Comparison of ENCODE assay signal across 16 cellular contexts in genomic region chr19:1923319-1923718, GRCh38. TPM values are rescaled to one million over a fixed set of nuclear protein-coding genes. Genes with fewer than 3 reads are reported as not detected.
DNase-seq lines count a peak whose midpoint lies in the region; ATAC-seq and TF ChIP-seq lines count a peak whose summit lies in the region.
"Had no signal": no experiment of that assay in that cellular context is flagged by ENCODE, and none has a peak within 500 bp of the region (broad histone marks: within the 10 kb centered on the region; RNA-seq: fewer than 3 reads in every experiment).

No MANE protein-coding gene starts in this region.

- no peak for TF ChIP-seq CTCF in DOHH2 (IDR thresholded peaks at IDR 0.05; ENCODE audit: low read depth, low read length, poor library complexity, severe bottlenecking)
- TF ChIP-seq CTCF in omental fat pad (IDR thresholded peaks at IDR 0.05), result no peak

- DNase-seq in activated CD4-positive, alpha-beta memory T cell treated with anti-CD3 and anti-CD28 coated beads, Interleukin-2, amount 10 ng/mL, durations not matched to agents 7 days and 5 days, result peak; percentile 76
- DNase-seq in memory B cell (ENCODE audit: low spot score in 2 of 2) (peak in 1 of 2 donors; percentile 48), D341Med (ENCODE audit: low spot score) (no peak), NCI-H2029 (lab: John Stamatoyannopoulos, UW) (no peak), omental fat pad (ENCODE audit: low spot score) (no peak)
- DNase-seq: activated CD8-positive, alpha-beta memory T cell treated with anti-CD3 and anti-CD28 coated beads, Interleukin-2, amount 50 U/mL, for 4 hours; HFFc6; kidney glomerular epithelial cell; NCI-H1048; NCI-H748 treated with DMSO at 0.1 percent for 48 hours had no signal

- peak; percentile 98 for ATAC-seq in memory B cell (ENCODE audit: low read depth)
- no peak for ATAC-seq in GM18498 (IDR thresholded peaks at IDR 0.05; ENCODE audit: unreplicated experiment)
- no peak for ATAC-seq in omental fat pad (ENCODE audit: low FRiP score)

- CTCF ChIA-PET in activated CD4-positive, alpha-beta memory T cell treated with anti-CD3 and anti-CD28 coated beads, Interleukin-2, amount 10 ng/mL, durations not matched to agents 7 days and 5 days (lab: Charles Lee), result interaction anchor here (0.5 to 2.0 kb wide), 12 partner anchors 10 to 1413 kb away, joined by 3 to 14 read pairs (median 4); partner anchors contain the start of genes ADAT3 and SCAMP4

- H3K9me2 ChIP-seq in DOHH2 (replicated peaks; ENCODE audit: control insufficient read depth, low read length), result no peaks in the 10 kb centered on the region

- H3K36me3 Mint-ChIP-seq in IgD-negative memory B cell (no peaks in the 10 kb centered on the region), memory B cell (peaks cover 9% of the 10 kb centered on the region)
- peaks cover 25% of the 10 kb centered on the region for H3K36me3 Mint-ChIP-seq in activated CD4-positive, alpha-beta memory T cell treated with anti-CD3 and anti-CD28 coated beads, Interleukin-2, amount 10 ng/mL, durations not matched to agents 7 days and 5 days (ENCODE audit: low read depth)

- H3K27me3 ChIP-seq in DOHH2 (ENCODE audit: control insufficient read depth, low read length), result no peaks in the 10 kb centered on the region
- H3K27me3 ChIP-seq: suprapubic skin had no signal

- H4K20me1 ChIP-seq in DOHH2 (ENCODE audit: control insufficient read depth, insufficient read depth, low read depth, low read length), result no peaks in the 10 kb centered on the region

- peak overlapping the region; percentile 26; the same call in 1 of the 2 replicates for H3K27ac ChIP-seq in DOHH2 (ENCODE audit: low read depth, low read length)
- H3K27ac ChIP-seq: C4-2B, suprapubic skin had no signal

- peaks cover 0 to 16% (median 1%) of the 10 kb centered on the region in 3 donors for H3K4me1 Mint-ChIP-seq in IgD-negative memory B cell
- H3K4me1 Mint-ChIP-seq in activated CD4-positive, alpha-beta memory T cell treated with anti-CD3 and anti-CD28 coated beads, Interleukin-2, amount 10 ng/mL, durations not matched to agents 7 days and 5 days, result peaks cover 54% of the 10 kb centered on the region
- H3K4me1 Mint-ChIP-seq in memory B cell, result peaks cover 5% of the 10 kb centered on the region

- H3K4me2 ChIP-seq in DOHH2 (ENCODE audit: low read length), result peak overlapping the region; percentile 35; the same call in 1 of the 2 replicates

- no peaks in the 10 kb centered on the region for H3K79me2 ChIP-seq in DOHH2 (ENCODE audit: control insufficient read depth, low read length)

- H3K27me3 Mint-ChIP-seq in IgD-negative memory B cell (no peaks in the 10 kb centered on the region), memory B cell (no peaks in the 10 kb centered on the region)
- no peaks in the 10 kb centered on the region for H3K27me3 Mint-ChIP-seq in activated CD4-positive, alpha-beta memory T cell treated with anti-CD3 and anti-CD28 coated beads, Interleukin-2, amount 10 ng/mL, durations not matched to agents 7 days and 5 days

- H3K4me3 Mint-ChIP-seq in IgD-negative memory B cell (peak overlapping the region in 3 of 4 donors; percentile 74 to 88 (median 81)), memory B cell (peak overlapping the region; percentile 21)
- no peak overlapping the region for H3K4me3 Mint-ChIP-seq in activated CD4-positive, alpha-beta memory T cell treated with anti-CD3 and anti-CD28 coated beads, Interleukin-2, amount 10 ng/mL, durations not matched to agents 7 days and 5 days
- H3K4me3 Mint-ChIP-seq: HFFc6, neural crest cell had no signal

- POLR2A ChIA-PET in activated CD4-positive, alpha-beta memory T cell treated with anti-CD3 and anti-CD28 coated beads, Interleukin-2, amount 10 ng/mL, durations not matched to agents 7 days and 5 days (lab: Charles Lee), result interaction anchor here (0.7 to 3.0 kb wide), 9 partner anchors 18 to 160 kb away, joined by 3 to 19 read pairs (median 4); partner anchors contain the start of genes ABHD17A, ADAT3 and SCAMP4

- no peak overlapping the region for H3K4me3 ChIP-seq in DOHH2 (ENCODE audit: low read length)
- H3K4me3 ChIP-seq: suprapubic skin had no signal

- no peaks in the 10 kb centered on the region for H3K9me3 Mint-ChIP-seq in IgD-negative memory B cell
- peaks cover 5% of the 10 kb centered on the region for H3K9me3 Mint-ChIP-seq in activated CD4-positive, alpha-beta memory T cell treated with anti-CD3 and anti-CD28 coated beads, Interleukin-2, amount 10 ng/mL, durations not matched to agents 7 days and 5 days
- H3K9me3 Mint-ChIP-seq in memory B cell, result no peaks in the 10 kb centered on the region
- H3K9me3 Mint-ChIP-seq: HFFc6, neural crest cell had no signal

- H3K27ac Mint-ChIP-seq in IgD-negative memory B cell, result peak overlapping the region in 2 of 3 donors; percentile 89 to 92
- H3K27ac Mint-ChIP-seq in activated CD4-positive, alpha-beta memory T cell treated with anti-CD3 and anti-CD28 coated beads, Interleukin-2, amount 10 ng/mL, durations not matched to agents 7 days and 5 days, result peak overlapping the region; percentile 90
- peak overlapping the region; percentile 38 for H3K27ac Mint-ChIP-seq in memory B cell
- H3K27ac Mint-ChIP-seq: HFFc6 had no signal

- peaks cover 12% of the 10 kb centered on the region for H3K4me1 ChIP-seq in DOHH2 (ENCODE audit: control insufficient read depth, low read length)
- H3K4me1 ChIP-seq: suprapubic skin had no signal

- no peaks in the 10 kb centered on the region for H3F3A ChIP-seq in DOHH2 (ENCODE audit: control insufficient read depth, insufficient read depth)

- peaks cover 32% of the 10 kb centered on the region for H3K36me3 ChIP-seq in DOHH2 (ENCODE audit: control insufficient read depth, low read length)

- no peaks in the 10 kb centered on the region for H3K9me3 ChIP-seq in DOHH2 (ENCODE audit: control insufficient read depth, insufficient read depth, low read length)
- H3K9me3 ChIP-seq: suprapubic skin had no signal

RNA-seq across cellular contexts. Expression of gene CSNK1G2, which starts 17.7 kb away (rescaled TPM):
- 28.8 TPM for polyA plus RNA-seq in IgD-negative memory B cell
- total RNA-seq in activated CD4-positive, alpha-beta memory T cell treated with anti-CD3 and anti-CD28 coated beads, Interleukin-2, amount 10 ng/mL, durations not matched to agents 7 days and 5 days, result 100 to 1,000 TPM; 130 to 132 TPM
- total RNA-seq in omental fat pad, result 10 to 100 TPM; 49.3 to 76.6 (median 52.3) TPM

RNA-seq across cellular contexts. Expression of gene ADAT3, which starts 18.1 kb away (rescaled TPM):
- 7.4 TPM for polyA plus RNA-seq in IgD-negative memory B cell
- total RNA-seq in activated CD4-positive, alpha-beta memory T cell treated with anti-CD3 and anti-CD28 coated beads, Interleukin-2, amount 10 ng/mL, durations not matched to agents 7 days and 5 days, result 10 to 100 TPM; 13.3 to 15.5 TPM
- total RNA-seq in omental fat pad, result 1 to 10 TPM; 2.4 to 6.2 (median 3.9) TPM

RNA-seq across cellular contexts. Expression of gene SCAMP4, which starts 18.1 kb away (rescaled TPM):
- polyA plus RNA-seq in IgD-negative memory B cell, result 43.1 TPM
- 10 to 100 TPM; 36.5 to 39.7 TPM for total RNA-seq in activated CD4-positive, alpha-beta memory T cell treated with anti-CD3 and anti-CD28 coated beads, Interleukin-2, amount 10 ng/mL, durations not matched to agents 7 days and 5 days
- total RNA-seq in omental fat pad, result 10 to 100 TPM; 38.0 to 57.8 (median 45.6) TPM

RNA-seq across cellular contexts. Expression of gene ABHD17A, which starts 38.0 kb away (rescaled TPM):
- polyA plus RNA-seq in IgD-negative memory B cell, result 107 TPM
- 100 to 1,000 TPM; 255 to 259 TPM for total RNA-seq in activated CD4-positive, alpha-beta memory T cell treated with anti-CD3 and anti-CD28 coated beads, Interleukin-2, amount 10 ng/mL, durations not matched to agents 7 days and 5 days
- 100 to 1,000 TPM in 1 of 4 donors, 10 to 100 TPM in 3; 70.1 to 117 (median 87.8) TPM for total RNA-seq in omental fat pad

RNA-seq across cellular contexts. Expression of gene KLF16, which starts 59.9 kb away (rescaled TPM):
- 1.8 TPM for polyA plus RNA-seq in IgD-negative memory B cell
- 10 to 100 TPM; 24.6 to 25.7 TPM for total RNA-seq in activated CD4-positive, alpha-beta memory T cell treated with anti-CD3 and anti-CD28 coated beads, Interleukin-2, amount 10 ng/mL, durations not matched to agents 7 days and 5 days
- 10 to 100 TPM in 1 of 4 donors, 1 to 10 TPM in 3; 4.0 to 19.5 (median 6.7) TPM for total RNA-seq in omental fat pad

Comparison
In these comparisons a context has a peak if more than half of its experiments do, and no peak if none do; other contexts are left out.
1. H3K27ac Mint-ChIP-seq: peak in every context shown above with its lines; median percentile 90 in IgD-negative memory B cell; 90 in activated CD4-positive, alpha-beta memory T cell treated with anti-CD3 and anti-CD28 coated beads, Interleukin-2, amount 10 ng/mL, durations not matched to agents 7 days and 5 days; 38 in memory B cell.